ENCODE assay signal across 26 cellular contexts in genomic region chr17:74181341-74181740, GRCh38.
"Had no signal": no experiment of that assay in that cellular context is flagged by ENCODE, and none has a peak within 500 bp of the region (broad histone marks: within the 10 kb centered on the region; RNA-seq: fewer than 3 reads in every experiment).

No MANE protein-coding gene starts in this region.

- ATAC-seq: foreskin keratinocyte; gastroesophageal sphincter; heart right ventricle; left ventricle myocardium superior; natural killer cell; sciatic nerve; stimulated activated effector memory CD8-positive, alpha-beta T cell treated with anti-CD3 and anti-CD28 coated beads, Interleukin-12 subunit alpha, Interleukin-12 subunit beta, amount 100 ng/mL, for 72 hours had no signal

- H3K9me3 ChIP-seq: colonic mucosa, esophagus muscularis mucosa, gastroesophageal sphincter, prostate gland, right atrium auricular region, stomach, thyroid gland, vagina had no signal

- H3K27me3 ChIP-seq: colonic mucosa, right atrium auricular region, thyroid gland, vagina had no signal

- H3K27ac ChIP-seq: colonic mucosa, esophagus muscularis mucosa, foreskin keratinocyte, gastroesophageal sphincter, heart right ventricle, parathyroid adenoma, prostate gland, right atrium auricular region, stomach, thyroid gland, vagina had no signal

- DNase-seq: colonic mucosa; dermis blood vessel endothelial cell; effector memory CD4-positive, alpha-beta T cell; foreskin keratinocyte; heart right ventricle; hypothalamus; immature natural killer cell; islet precursor cell; left ventricle myocardium superior; natural killer cell; stimulated activated CD4-positive, alpha-beta T cell treated with anti-CD3 and anti-CD28 coated beads, Interleukin-2, amount 100 ng/mL, for 24 hours; stimulated activated CD4-positive, alpha-beta T cell treated with anti-CD3 and anti-CD28 coated beads, Interleukin-4, amount 100 ng/mL, for 24 hours; stimulated activated naive CD4-positive, alpha-beta T cell treated with Interleukin-2 at 50 U/mL for 16 hours; stomach; thyroid gland; trophoblast cell had no signal

- H3K4me3 ChIP-seq: colonic mucosa, esophagus muscularis mucosa, gastroesophageal sphincter, heart right ventricle, lung, prostate gland, right atrium auricular region, smooth muscle cell, stomach, thyroid gland, vagina had no signal

- H3K36me3 ChIP-seq: colonic mucosa, esophagus muscularis mucosa, gastroesophageal sphincter, heart right ventricle, prostate gland, right atrium auricular region, stomach, thyroid gland, vagina had no signal

- H3K4me1 ChIP-seq: colonic mucosa, esophagus muscularis mucosa, foreskin keratinocyte, gastroesophageal sphincter, heart right ventricle, parathyroid adenoma, prostate gland, right atrium auricular region, stomach, thyroid gland, vagina had no signal
